ENCODE assay signal across 7 cellular contexts in genomic region chr6:58181557-58182065, GRCh38.
DNase-seq lines count a peak whose midpoint lies in the region; ATAC-seq and TF ChIP-seq lines count a peak whose summit lies in the region.
"Not testable (repeated sequence)": the region's sequence is repeated elsewhere in the genome, so short reads cannot be mapped to it uniquely, and the experiment has no call there.

No MANE protein-coding gene starts in this region.

- H3K27ac ChIP-seq in RWPE2 (ENCODE audit: poor library complexity, severe bottlenecking); left lung: not testable (repeated sequence)

- not testable (repeated sequence) for H3K27me3 Mint-ChIP-seq in chondrocyte (ENCODE audit: low read depth)

- not testable (repeated sequence) for H3K4me1 ChIP-seq in RWPE2 (ENCODE audit: insufficient read depth, poor library complexity, severe bottlenecking); left lung

- not testable (repeated sequence) for H3K4me1 Mint-ChIP-seq in chondrocyte (ENCODE audit: low read depth)

- not testable (repeated sequence) for H3K4me3 Mint-ChIP-seq in chondrocyte (ENCODE audit: unreplicated experiment)

- not testable (repeated sequence) for H3K27ac Mint-ChIP-seq in chondrocyte (ENCODE audit: unreplicated experiment)

- intact Hi-C loops in left lung (cut with DNase I), result not testable (repeated sequence)

- H3K27me3 ChIP-seq in RWPE2 (ENCODE audit: insufficient read depth, poor library complexity, severe bottlenecking); left lung: not testable (repeated sequence)

- TF ChIP-seq CTCF in RWPE2 (IDR thresholded peaks at IDR 0.05; ENCODE audit: poor library complexity, severe bottlenecking); left lung (IDR thresholded peaks at IDR 0.05): not testable (repeated sequence)
- TF ChIP-seq CTCF in chondrocyte (IDR thresholded peaks at IDR 0.05), result peak; percentile 37

- DNase-seq in RWPE2 (ENCODE audit: low spot score); chondrocyte (ENCODE audit: low spot score); left lung: not testable (repeated sequence)

- not testable (repeated sequence) for H3K36me3 Mint-ChIP-seq in chondrocyte (ENCODE audit: low read depth)

- not testable (repeated sequence) for H3K36me3 ChIP-seq in RWPE2 (ENCODE audit: low read depth); left lung

- not testable (repeated sequence) for H3K4me3 ChIP-seq in RWPE2 (ENCODE audit: severe bottlenecking); left lung

- H3K9me3 Mint-ChIP-seq in chondrocyte (ENCODE audit: low read depth), result not testable (repeated sequence)

- not testable (repeated sequence) for H3K9me3 ChIP-seq in RWPE2 (ENCODE audit: severe bottlenecking); left lung

- ATAC-seq in GM18505 (IDR thresholded peaks at IDR 0.05; ENCODE audit: unreplicated experiment) (peak; percentile 73), GM19452 (IDR thresholded peaks at IDR 0.05; ENCODE audit: unreplicated experiment) (peak; percentile 71), HG02623 (IDR thresholded peaks at IDR 0.05; ENCODE audit: unreplicated experiment) (peak; percentile 63), HG03354 (IDR thresholded peaks at IDR 0.05; ENCODE audit: poor library complexity, severe bottlenecking, unreplicated experiment) (peak; percentile 70), RWPE2 (ENCODE audit: low read depth) (peak; percentile 42; the same call in 1 of the 3 replicates), left lung (peak; percentile 58)

- not testable (repeated sequence) for TF ChIP-seq POLR2A in GM18505 (IDR thresholded peaks at IDR 0.05; ENCODE audit: borderline replicate concordance, extremely low read depth, insufficient read depth, insufficient read length)
